Comparison of ENCODE assay signal across 8 cellular contexts in the genomic region with DNA sequence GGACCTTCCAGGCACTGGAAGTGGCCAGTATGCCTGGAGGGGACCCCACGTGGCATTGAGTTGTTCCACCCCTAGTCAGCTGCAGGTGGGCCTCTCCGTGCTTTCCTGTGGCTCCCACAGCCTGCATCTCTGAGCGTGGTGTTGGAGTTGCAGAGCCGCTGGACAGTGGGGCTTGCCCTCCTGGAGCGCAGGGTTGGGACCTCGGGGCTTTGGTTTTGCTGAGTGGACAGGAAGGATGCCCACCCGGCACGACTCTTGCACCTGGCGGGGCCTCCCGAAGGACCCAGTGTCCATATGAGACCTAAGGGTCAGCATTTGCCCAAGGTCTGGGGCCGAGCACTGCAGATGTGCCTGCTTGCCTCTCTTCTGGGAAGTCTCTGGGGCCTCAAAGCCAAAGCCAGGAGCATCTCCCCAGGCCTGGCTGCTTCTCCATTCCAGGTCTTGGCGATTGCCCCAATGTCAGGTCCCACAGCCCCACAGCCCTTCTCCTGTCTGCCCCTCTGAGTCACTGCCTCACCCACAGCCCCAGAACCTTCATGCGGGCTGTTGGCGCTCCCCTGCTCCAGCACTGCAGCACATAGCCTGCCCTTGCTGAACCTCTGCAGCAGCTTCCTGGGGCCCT. TPM values are rescaled to one million over a fixed set of nuclear protein-coding genes. Genes with fewer than 3 reads are reported as not detected.
DNase-seq lines count a peak whose midpoint lies in the region; ATAC-seq and TF ChIP-seq lines count a peak whose summit lies in the region.

No MANE protein-coding gene starts in this region.

- H3K36me3 Mint-ChIP-seq in activated T-helper 2 cell treated with anti-CD3 and anti-CD28 coated beads, Interferon-gamma antibody, Interleukin-2, Interleukin-4, amounts not matched to agents 10 μg/mL and 5 μg/mL and 100 μg/mL, durations not matched to agents 14 hours and 24 hours and 36 hours (ENCODE audit: low read depth): peaks cover 2% of the 10 kb centered on the region

- H3K27ac ChIP-seq in cardiac muscle cell (no peak overlapping the region), layer of hippocampus (ENCODE audit: low read depth, low read length) (peak overlapping the region; percentile 46), tibial artery (peak overlapping the region; percentile 78)

- H3K27ac Mint-ChIP-seq in activated T-helper 2 cell treated with anti-CD3 and anti-CD28 coated beads, Interferon-gamma antibody, Interleukin-2, Interleukin-4, amounts not matched to agents 10 μg/mL and 5 μg/mL and 100 μg/mL, durations not matched to agents 14 hours and 24 hours and 36 hours: no peak overlapping the region

- intact Hi-C loops in Right ventricle myocardium inferior (cut with DNase I) (no loop called here), tibial artery (cut with DNase I; ENCODE audit: low total_unique reads) (loop anchor here (10.0 kb wide), 1 partner anchor 61 kb away; no protein-coding TSS in a partner anchor)
- intact Hi-C loops in activated T-helper 2 cell treated with anti-CD3 and anti-CD28 coated beads, Interferon-gamma antibody, Interleukin-2, Interleukin-4, amounts not matched to agents 10 μg/mL and 5 μg/mL and 100 μg/mL, durations not matched to agents 14 hours and 24 hours and 36 hours (cut with micrococcal nuclease): loop anchor here (2.0 to 5.0 kb wide), 2 partner anchors 176 to 295 kb away; partner anchors contain the start of genes CDCA4 and TEDC1

- H3K4me1 ChIP-seq in cardiac muscle cell (ENCODE audit: low read depth): peaks cover 9% of the 10 kb centered on the region
- peaks cover 0 to 39% (median 30%) of the 10 kb centered on the region in 4 donors for H3K4me1 ChIP-seq in tibial artery

- ATAC-seq in Right ventricle myocardium inferior (no peak), GM19328 (IDR thresholded peaks at IDR 0.05; ENCODE audit: unreplicated experiment) (no peak), GM21381 (IDR thresholded peaks at IDR 0.05; ENCODE audit: unreplicated experiment) (no peak)

- H3K4me3 Mint-ChIP-seq in activated T-helper 2 cell treated with anti-CD3 and anti-CD28 coated beads, Interferon-gamma antibody, Interleukin-2, Interleukin-4, amounts not matched to agents 10 μg/mL and 5 μg/mL and 100 μg/mL, durations not matched to agents 14 hours and 24 hours and 36 hours (ENCODE audit: low read depth): peak overlapping the region; percentile 88

- no peaks in the 10 kb centered on the region for H3K27me3 Mint-ChIP-seq in activated T-helper 2 cell treated with anti-CD3 and anti-CD28 coated beads, Interferon-gamma antibody, Interleukin-2, Interleukin-4, amounts not matched to agents 10 μg/mL and 5 μg/mL and 100 μg/mL, durations not matched to agents 14 hours and 24 hours and 36 hours (ENCODE audit: low read depth)

- peaks cover 20% of the 10 kb centered on the region for H3K4me1 Mint-ChIP-seq in activated T-helper 2 cell treated with anti-CD3 and anti-CD28 coated beads, Interferon-gamma antibody, Interleukin-2, Interleukin-4, amounts not matched to agents 10 μg/mL and 5 μg/mL and 100 μg/mL, durations not matched to agents 14 hours and 24 hours and 36 hours (ENCODE audit: low read depth)

- H3K36me3 ChIP-seq in cardiac muscle cell: no peaks in the 10 kb centered on the region
- H3K36me3 ChIP-seq in tibial artery: no peaks in the 10 kb centered on the region

- TF ChIP-seq CTCF in cardiac muscle cell (IDR thresholded peaks at IDR 0.05; ENCODE audit: low read depth, low read length) (no peak), tibial artery (IDR thresholded peaks at IDR 0.05) (no peak)

- no peak for DNase-seq in cardiac muscle cell (ENCODE audit: low read depth in 1 of 2, low spot score in 1 of 2)
- DNase-seq in Right ventricle myocardium inferior (ENCODE audit: missing footprints): no peak
- DNase-seq in activated T-helper 2 cell treated with anti-CD3 and anti-CD28 coated beads, Interferon-gamma antibody, Interleukin-2, Interleukin-4, amounts not matched to agents 10 μg/mL and 5 μg/mL and 100 μg/mL, durations not matched to agents 14 hours and 24 hours and 36 hours (ENCODE audit: low spot score): no peak
- DNase-seq in tibial artery: peak in 1 of 2 donors; percentile 67
- no peak for DNase-seq in H4 (ENCODE audit: low spot score)

- no peaks in the 10 kb centered on the region for H3K9me3 Mint-ChIP-seq in activated T-helper 2 cell treated with anti-CD3 and anti-CD28 coated beads, Interferon-gamma antibody, Interleukin-2, Interleukin-4, amounts not matched to agents 10 μg/mL and 5 μg/mL and 100 μg/mL, durations not matched to agents 14 hours and 24 hours and 36 hours

- H3K9me3 ChIP-seq in cardiac muscle cell (ENCODE audit: low read depth) (no peaks in the 10 kb centered on the region), tibial artery (no peaks in the 10 kb centered on the region)

- H3K4me3 ChIP-seq in cardiac muscle cell: peak overlapping the region; percentile 62
- peak overlapping the region; percentile 77 to 80 for H3K4me3 ChIP-seq in tibial artery

- H3K27me3 ChIP-seq in cardiac muscle cell (no peaks in the 10 kb centered on the region), layer of hippocampus (ENCODE audit: control insufficient read depth, insufficient read depth, low read length) (no peaks in the 10 kb centered on the region), tibial artery (no peaks in the 10 kb centered on the region)

RNA-seq across cellular contexts. Expression of gene PACS2, which starts 1.5 kb away (rescaled TPM):
- total RNA-seq in cardiac muscle cell (96.3 and 144 TPM in 2 replicates), Right ventricle myocardium inferior (69.1 TPM)
- polyA plus RNA-seq in cardiac muscle cell: 66.1 and 79.1 TPM in 2 replicates
- 35.2 and 36.8 TPM in 2 replicates for total RNA-seq in activated T-helper 2 cell treated with anti-CD3 and anti-CD28 coated beads, Interferon-gamma antibody, Interleukin-2, Interleukin-4, amounts not matched to agents 10 μg/mL and 5 μg/mL and 100 μg/mL, durations not matched to agents 14 hours and 24 hours and 36 hours
- 12.6 and 14.4 TPM in 2 replicates for total RNA-seq in H4 (2014; rRNA removed; shearing (Covaris generic))

RNA-seq across cellular contexts. Expression of gene BRF1, which starts 15.3 kb away (rescaled TPM):
- total RNA-seq in cardiac muscle cell (43.9 and 82.2 TPM in 2 replicates), Right ventricle myocardium inferior (19.0 TPM)
- polyA plus RNA-seq in cardiac muscle cell: 22.2 and 26.6 TPM in 2 replicates
- total RNA-seq in activated T-helper 2 cell treated with anti-CD3 and anti-CD28 coated beads, Interferon-gamma antibody, Interleukin-2, Interleukin-4, amounts not matched to agents 10 μg/mL and 5 μg/mL and 100 μg/mL, durations not matched to agents 14 hours and 24 hours and 36 hours: 44.0 TPM in 2 replicates
- 12.6 and 13.6 TPM in 2 replicates for total RNA-seq in H4 (2014; rRNA removed; shearing (Covaris generic))
